ENCODE assay signal across 21 cellular contexts in the genomic region with DNA sequence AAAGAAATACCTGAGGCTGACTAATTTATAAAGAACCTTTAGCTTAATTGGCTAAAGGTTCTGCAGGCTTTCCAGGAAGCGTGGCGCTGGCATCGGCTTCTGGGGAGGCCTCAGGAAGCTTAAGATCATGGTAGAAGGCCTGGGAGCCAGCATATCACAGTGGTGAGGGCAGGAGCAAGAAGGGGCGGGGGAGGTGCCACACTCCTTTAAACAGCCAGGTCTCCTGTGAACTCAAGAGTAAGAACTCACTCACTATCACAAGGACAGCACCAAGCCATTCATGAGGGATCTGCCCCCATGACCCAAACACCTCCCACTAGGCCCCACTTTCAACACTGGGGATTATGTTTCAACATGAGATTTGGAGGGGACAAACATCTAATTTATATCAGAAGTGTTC.
"Had no signal": no experiment of that assay in that cellular context is flagged by ENCODE, and none has a peak within 500 bp of the region (broad histone marks: within the 10 kb centered on the region; RNA-seq: fewer than 3 reads in every experiment).

No MANE protein-coding gene starts in this region.

- H3K4me3 ChIP-seq: MG63, SJSA1, SK-N-MC had no signal

- H3K27me3 ChIP-seq: MG63, SJSA1 had no signal

- H3K36me3 ChIP-seq: MG63 had no signal

- H3K4me1 ChIP-seq: SJSA1 had no signal

- H3K9me3 ChIP-seq: MG63, SJSA1 had no signal

- H3K27ac ChIP-seq: SJSA1, SK-N-MC had no signal

- DNase-seq: Karpas-422, KG1, MG63, NCI-H1092, NCI-H1105 treated with DMSO at 0.1 percent for 48 hours, NCI-H1436, NCI-H187, NCI-H2029, NCI-H2081 treated with DMSO at 0.1 percent for 48 hours, NCI-H2171, NCI-H226, NCI-H446, NCI-H510A, NCI-H524 treated with DMSO at 0.1 percent for 48 hours, NCI-H69, NCI-H774, Right ventricle myocardium superior, RPMI8226, SIG-M5 had no signal
